Comparison of ENCODE assay signal across 16 cellular contexts in the genomic region with DNA sequence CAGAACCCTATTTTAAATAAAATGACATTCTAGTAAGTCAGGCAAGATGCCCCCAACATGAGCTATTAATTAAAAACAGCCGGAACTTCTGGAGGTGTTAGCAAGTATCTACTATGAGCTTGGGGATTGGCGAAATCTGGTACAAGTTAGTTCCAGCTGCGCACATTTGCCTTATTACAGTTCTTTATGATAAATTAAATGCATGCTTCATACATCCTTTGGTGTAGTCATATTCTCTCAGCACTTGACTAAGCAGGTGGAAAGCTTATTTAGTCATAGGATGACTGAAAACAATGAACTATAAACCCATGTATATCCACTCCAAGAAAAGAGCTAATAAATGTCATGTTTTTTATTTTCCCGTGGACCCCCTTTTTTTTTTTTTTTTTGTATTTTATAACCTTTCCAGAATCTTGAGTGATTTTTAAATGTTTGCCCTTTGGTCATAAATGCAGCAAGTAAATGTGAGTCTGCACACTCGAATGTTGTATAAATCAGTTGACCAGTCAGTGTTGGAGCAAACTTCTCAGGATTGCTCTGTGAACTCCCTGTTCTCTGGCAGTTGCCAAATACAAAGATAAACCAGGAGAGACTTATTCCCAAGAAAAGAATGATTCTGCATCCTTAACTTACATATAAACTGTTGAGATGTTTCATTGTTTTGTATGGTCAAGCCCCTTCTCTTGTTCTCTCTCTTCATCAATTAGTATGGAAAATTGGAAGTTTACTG. TPM values are rescaled to one million over a fixed set of nuclear protein-coding genes. Genes with fewer than 3 reads are reported as not detected.
A peak's percentile ranks its signal among the peaks of the same experiment; 100 is the strongest.
DNase-seq lines count a peak whose midpoint lies in the region; ATAC-seq and TF ChIP-seq lines count a peak whose summit lies in the region.
"Had no signal": no experiment of that assay in that cellular context is flagged by ENCODE, and none has a peak within 500 bp of the region (broad histone marks: within the 10 kb centered on the region; RNA-seq: fewer than 3 reads in every experiment).

No MANE protein-coding gene starts in this region.

- peaks cover 3% of the 10 kb centered on the region for H3K79me1 ChIP-seq in neuronal stem cell (ENCODE audit: low read depth, low read length)

- peaks cover 91 to 98% (median 97%) of the 10 kb centered on the region in 3 donors for H3K4me1 Mint-ChIP-seq in CD8-positive, alpha-beta memory T cell
- peaks cover 92 to 96% (median 96%) of the 10 kb centered on the region in 3 donors for H3K4me1 Mint-ChIP-seq in T-cell
- H3K4me1 Mint-ChIP-seq in stimulated activated effector memory CD8-positive, alpha-beta T cell treated with anti-CD3 and anti-CD28 coated beads, Interleukin-12 subunit alpha, Interleukin-12 subunit beta, amount 100 ng/mL, for 72 hours, result peaks cover 83% of the 10 kb centered on the region

- POLR2A ChIA-PET in CD8-positive, alpha-beta memory T cell (lab: Charles Lee), result interaction anchor here (0.6 to 0.7 kb wide), 3 partner anchors 151 to 1055 kb away, joined by 3 read pairs; no protein-coding TSS in a partner anchor
- POLR2A ChIA-PET in T-cell (lab: Charles Lee), result interaction anchor here (0.5 to 1.3 kb wide), 7 partner anchors 14 to 605 kb away, joined by 3 to 8 read pairs (median 3); a partner anchor contains a TSS

- H3K9ac ChIP-seq in neuronal stem cell (ENCODE audit: low read depth, low read length, poor library complexity), result no peak overlapping the region

- H3K9me3 ChIP-seq in CD8-positive, alpha-beta memory T cell (ENCODE audit: low read length), result no peaks in the 10 kb centered on the region
- no peaks in the 10 kb centered on the region for H3K9me3 ChIP-seq in effector memory CD4-positive, alpha-beta T cell (ENCODE audit: control insufficient read depth, low read length)
- no peaks in the 10 kb centered on the region for H3K9me3 ChIP-seq in neuronal stem cell (replicated peaks in 1 of 2; ENCODE audit: control insufficient read depth in 2 of 2, insufficient read depth in 1 of 2, low read depth in 1 of 2, low read length in 2 of 2)

- WGBS in neuronal stem cell (ENCODE audit: extremely low coverage in 2 of 2, insufficient read length in 2 of 2, insufficient replicate concordance in 1 of 2), 2 donors, result no CpG with 5 or more reads among the region's 5 CpGs

- no peak overlapping the region for H2AK5ac ChIP-seq in neuronal stem cell (ENCODE audit: low read depth, low read length)

- no peak overlapping the region for H2AFZ ChIP-seq in neuronal stem cell (ENCODE audit: low read length)
- H2AFZ ChIP-seq: GM23338 had no signal

- H2BK5ac ChIP-seq in neuronal stem cell (ENCODE audit: low read length), result no peak overlapping the region

- no peak overlapping the region for H3K4me2 ChIP-seq in neuronal stem cell (ENCODE audit: insufficient read depth, low read length, poor library complexity, severe bottlenecking)
- H3K4me2 ChIP-seq: GM23338 had no signal

- in situ Hi-C loops in GM13976 (cut with MboI; ENCODE audit: low sequenced_read_pairs, unreplicated experiment), result loop anchor here (10.0 kb wide), 1 partner anchor 1009 kb away; no protein-coding TSS in a partner anchor

- CTCF ChIA-PET in CD8-positive, alpha-beta memory T cell (lab: Charles Lee), result interaction anchor here (0.7 to 2.7 kb wide), 11 partner anchors 10 to 1089 kb away, joined by 3 to 25 read pairs (median 4); a partner anchor contains a TSS
- CTCF ChIA-PET in T-cell (lab: Charles Lee), result interaction anchor here (0.6 to 4.5 kb wide), 23 partner anchors 8 to 1947 kb away, joined by 3 to 35 read pairs (median 5); a partner anchor contains a TSS

- no peaks in the 10 kb centered on the region for H3K27me3 Mint-ChIP-seq in CD8-positive, alpha-beta memory T cell
- H3K27me3 Mint-ChIP-seq in T-cell, result no peaks in the 10 kb centered on the region
- H3K27me3 Mint-ChIP-seq: IgD-negative memory B cell had no signal

- no peak overlapping the region for H3K4ac ChIP-seq in neuronal stem cell (ENCODE audit: low read length)

- no peak overlapping the region for H3K4me3 ChIP-seq in CD8-positive, alpha-beta memory T cell (ENCODE audit: low read length)
- H3K4me3 ChIP-seq in fibroblast of the aortic adventitia (ENCODE audit: low read depth, low read length) (no peak overlapping the region), neuronal stem cell (ENCODE audit: low read length in 2 of 2) (no peak overlapping the region)
- no peak overlapping the region for H3K4me3 ChIP-seq in effector memory CD4-positive, alpha-beta T cell (ENCODE audit: insufficient read depth, low read depth, low read length, poor library complexity, severe bottlenecking)
- H3K4me3 ChIP-seq: cardiac muscle cell, GM23338 had no signal

- no peak for ATAC-seq in T-cell (replicated peaks in 1 of 4)
- ATAC-seq in stimulated activated effector memory CD8-positive, alpha-beta T cell treated with anti-CD3 and anti-CD28 coated beads, Interleukin-12 subunit alpha, Interleukin-12 subunit beta, amount 100 ng/mL, for 72 hours, result peak; percentile 89
- ATAC-seq: GM23338 had no signal

- H3K27me3 ChIP-seq in CD8-positive, alpha-beta memory T cell (ENCODE audit: insufficient read depth, low read length, poor library complexity, severe bottlenecking), result no peaks in the 10 kb centered on the region
- no peaks in the 10 kb centered on the region for H3K27me3 ChIP-seq in effector memory CD4-positive, alpha-beta T cell (replicated peaks; ENCODE audit: control insufficient read depth, insufficient read depth, low read length, poor library complexity, severe bottlenecking)
- H3K27me3 ChIP-seq in neuronal stem cell (ENCODE audit: control insufficient read depth in 3 of 3, insufficient read depth in 3 of 3, low read depth in 1 of 3, low read length in 3 of 3), result no peaks in the 10 kb centered on the region
- H3K27me3 ChIP-seq: cardiac muscle cell had no signal

- no peak overlapping the region for H3K18ac ChIP-seq in neuronal stem cell (ENCODE audit: low read length)

- H4K91ac ChIP-seq in neuronal stem cell (ENCODE audit: low read depth, low read length, poor library complexity), result no peak overlapping the region

- DNase-seq in CD8-positive, alpha-beta memory T cell, result no peak
- DNase-seq in T-cell (no peak), fibroblast of the aortic adventitia (ENCODE audit: low read depth) (peak; percentile 51), pons (ENCODE audit: low spot score) (no peak), GM13976 (ENCODE audit: low spot score) (no peak), neuronal stem cell (ENCODE audit: low spot score) (no peak)
- no peak for DNase-seq in stimulated activated effector memory CD8-positive, alpha-beta T cell treated with anti-CD3 and anti-CD28 coated beads, Interleukin-12 subunit alpha, Interleukin-12 subunit beta, amount 100 ng/mL, for 72 hours (ENCODE audit: low spot score in 2 of 2)
- DNase-seq in effector memory CD4-positive, alpha-beta T cell, result no peak
- DNase-seq: activated CD4-positive, alpha-beta T cell treated with anti-CD3 and anti-CD28 coated beads for 4 hours; C1 segment of cervical spinal cord; erythroblast; NCI-H1105 treated with DMSO at 0.1 percent for 48 hours; NCI-H226 had no signal

- H3K36me3 ChIP-seq in CD8-positive, alpha-beta memory T cell (ENCODE audit: insufficient read depth, low read length), result no peaks in the 10 kb centered on the region
- H3K36me3 ChIP-seq in effector memory CD4-positive, alpha-beta T cell (ENCODE audit: control insufficient read depth, insufficient read depth, low read length), result no peaks in the 10 kb centered on the region
- H3K36me3 ChIP-seq in neuronal stem cell (replicated peaks in 1 of 2; ENCODE audit: control insufficient read depth in 2 of 2, insufficient read depth in 2 of 2, low read length in 2 of 2), result peaks cover 0 to 5% of the 10 kb centered on the region in 2 donors
- H3K36me3 ChIP-seq: cardiac muscle cell had no signal

- H4K8ac ChIP-seq in neuronal stem cell (ENCODE audit: low read depth, low read length), result no peak overlapping the region

- TF ChIP-seq CTCF in fibroblast of the aortic adventitia (IDR thresholded peaks at IDR 0.05; ENCODE audit: insufficient read depth, low read length), result no peak
- no peak for TF ChIP-seq CTCF in GM13976 (IDR thresholded peaks at IDR 0.05; ENCODE audit: borderline replicate concordance, control extremely low read depth, extremely low read depth, insufficient read depth, missing control alignments)

- H3K9me3 Mint-ChIP-seq in CD8-positive, alpha-beta memory T cell, result no peaks in the 10 kb centered on the region
- H3K9me3 Mint-ChIP-seq in T-cell, result no peaks in the 10 kb centered on the region
- no peaks in the 10 kb centered on the region for H3K9me3 Mint-ChIP-seq in stimulated activated effector memory CD8-positive, alpha-beta T cell treated with anti-CD3 and anti-CD28 coated beads, Interleukin-12 subunit alpha, Interleukin-12 subunit beta, amount 100 ng/mL, for 72 hours
- H3K9me3 Mint-ChIP-seq: GM23338, IgD-negative memory B cell had no signal

- H3K4me1 ChIP-seq in CD8-positive, alpha-beta memory T cell (ENCODE audit: insufficient read depth, low read length), result peaks cover 95% of the 10 kb centered on the region
- H3K4me1 ChIP-seq in effector memory CD4-positive, alpha-beta T cell (ENCODE audit: control insufficient read depth, insufficient read depth, low read length, poor library complexity, severe bottlenecking), result peaks cover 56% of the 10 kb centered on the region
- H3K4me1 ChIP-seq in neuronal stem cell (ENCODE audit: control insufficient read depth in 2 of 2, insufficient read depth in 1 of 2, low read depth in 1 of 2, low read length in 2 of 2), result peaks cover 10 to 16% of the 10 kb centered on the region in 2 donors

- H2BK12ac ChIP-seq in neuronal stem cell (ENCODE audit: low read length), result no peak overlapping the region

- H3K27ac ChIP-seq in CD8-positive, alpha-beta memory T cell (ENCODE audit: low read depth, low read length), result no peak overlapping the region
- H3K27ac ChIP-seq in effector memory CD4-positive, alpha-beta T cell (ENCODE audit: insufficient read depth, low read length, poor library complexity, severe bottlenecking), result no peak overlapping the region
- H3K27ac ChIP-seq in neuronal stem cell (replicated peaks; ENCODE audit: low read length), result no peak overlapping the region
- H3K27ac ChIP-seq: cardiac muscle cell had no signal

- H3K27ac Mint-ChIP-seq in CD8-positive, alpha-beta memory T cell, result peak overlapping the region in 6 of 8 donors; percentile 24 to 90 (median 46)
- H3K27ac Mint-ChIP-seq in T-cell, result peak overlapping the region; percentile 84 to 95
- H3K27ac Mint-ChIP-seq in stimulated activated effector memory CD8-positive, alpha-beta T cell treated with anti-CD3 and anti-CD28 coated beads, Interleukin-12 subunit alpha, Interleukin-12 subunit beta, amount 100 ng/mL, for 72 hours, result no peak overlapping the region
- H3K27ac Mint-ChIP-seq: GM23338 had no signal

- H2BK120ac ChIP-seq in neuronal stem cell (ENCODE audit: low read depth, low read length), result no peak overlapping the region

- H3K23ac ChIP-seq in neuronal stem cell (ENCODE audit: low read depth, low read length, poor library complexity), result no peak overlapping the region

- H3K36me3 Mint-ChIP-seq in CD8-positive, alpha-beta memory T cell, result peaks cover 0 to 3% (median 0%) of the 10 kb centered on the region in 3 donors
- H3K36me3 Mint-ChIP-seq in T-cell, result no peaks in the 10 kb centered on the region
- H3K36me3 Mint-ChIP-seq in stimulated activated effector memory CD8-positive, alpha-beta T cell treated with anti-CD3 and anti-CD28 coated beads, Interleukin-12 subunit alpha, Interleukin-12 subunit beta, amount 100 ng/mL, for 72 hours, result no peaks in the 10 kb centered on the region
- H3K36me3 Mint-ChIP-seq: IgD-negative memory B cell had no signal

- no peak overlapping the region for H3K14ac ChIP-seq in neuronal stem cell (ENCODE audit: low read length)

- H2BK15ac ChIP-seq in neuronal stem cell (ENCODE audit: low read length), result no peak overlapping the region

- peak overlapping the region in 1 of 7 donors; percentile 21 for H3K4me3 Mint-ChIP-seq in CD8-positive, alpha-beta memory T cell
- H3K4me3 Mint-ChIP-seq in T-cell, result no peak overlapping the region
- H3K4me3 Mint-ChIP-seq in stimulated activated effector memory CD8-positive, alpha-beta T cell treated with anti-CD3 and anti-CD28 coated beads, Interleukin-12 subunit alpha, Interleukin-12 subunit beta, amount 100 ng/mL, for 72 hours, result no peak overlapping the region
- H3K4me3 Mint-ChIP-seq: GM23338 had no signal

RNA-seq across cellular contexts. Expression of a gene that starts 38.2 kb away (rescaled TPM):
- 10 to 100 TPM; 46.9 to 47.9 TPM for total RNA-seq in CD8-positive, alpha-beta memory T cell
- 75.9 TPM for polyA plus RNA-seq in CD8-positive, alpha-beta memory T cell
- total RNA-seq in T-cell, result 100 to 1,000 TPM in 3 of 5 donors, 10 to 100 TPM in 2; 83.7 to 370 (median 105) TPM
- total RNA-seq in fibroblast of the aortic adventitia (ENCODE audit: low replicate concordance), result 45.1 and 281 TPM in 2 replicates
- polyA plus RNA-seq in neuronal stem cell (2013, experiment 1 of 2), result 14.0 TPM
- polyA plus RNA-seq in neuronal stem cell (2013, experiment 2 of 2), result 14.2 TPM
